15 cellular contexts compared by ENCODE assay signal in the genomic region with DNA sequence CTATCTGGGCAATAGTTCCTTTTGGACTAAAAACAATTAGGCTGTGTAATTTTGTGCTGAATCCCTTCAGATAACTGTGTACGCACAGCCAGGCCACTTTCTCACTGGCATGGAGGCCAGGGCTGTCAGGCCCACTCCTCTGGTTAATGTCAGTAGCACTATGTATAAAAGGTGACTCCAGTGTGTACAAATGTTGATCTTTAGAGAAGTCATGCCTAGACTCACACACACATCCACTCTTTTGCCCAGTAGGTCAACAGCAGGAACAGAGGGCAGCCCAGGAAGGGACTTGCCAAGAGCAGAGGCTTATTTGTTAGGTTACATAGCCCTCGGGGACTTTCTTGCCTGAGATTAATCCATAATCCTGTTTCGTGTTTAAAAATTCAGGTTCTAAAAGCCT.
DNase-seq lines count a peak whose midpoint lies in the region; ATAC-seq and TF ChIP-seq lines count a peak whose summit lies in the region.
"Had no signal": no experiment of that assay in that cellular context is flagged by ENCODE, and none has a peak within 500 bp of the region (broad histone marks: within the 10 kb centered on the region; RNA-seq: fewer than 3 reads in every experiment).

No MANE protein-coding gene starts in this region.

- H3K4me2 ChIP-seq in GM23338: no peak overlapping the region

- no peaks in the 10 kb centered on the region for H3K27me3 ChIP-seq in GM23338 (ENCODE audit: insufficient read depth)

- ATAC-seq in GM23338 (no peak), left cardiac atrium (peak; percentile 73 to 85), left lobe of liver (peak; percentile 59), HG03159 (IDR thresholded peaks at IDR 0.05; ENCODE audit: unreplicated experiment) (no peak)
- no peak for ATAC-seq in stimulated activated naive CD8-positive, alpha-beta T cell treated with anti-CD3 and anti-CD28 coated beads, Interleukin-15, Interleukin-2, amounts not matched to agents 100 U/mL and 50 U/mL, for 24 hours
- ATAC-seq: GM12878 had no signal

- peaks cover 5% of the 10 kb centered on the region for H3K4me1 Mint-ChIP-seq in GM23338
- H3K4me1 Mint-ChIP-seq: B cell had no signal

- no peak for DNase-seq in GM23338 (ENCODE audit: low spot score)
- DNase-seq in SK-N-DZ (ENCODE audit: low spot score): peak; percentile 28
- DNase-seq in left cardiac atrium: no peak
- no peak for DNase-seq in left lobe of liver (ENCODE audit: low spot score)
- no peak for DNase-seq in DMS 273 treated with DMSO at 0.1 percent for 48 hours (lab: John Stamatoyannopoulos, UW)
- no peak for DNase-seq in stimulated activated naive CD8-positive, alpha-beta T cell treated with anti-CD3 and anti-CD28 coated beads, Interleukin-15, Interleukin-2, amounts not matched to agents 100 U/mL and 50 U/mL, for 24 hours
- DNase-seq: C1 segment of cervical spinal cord; Calu3; CD4-positive, alpha-beta T cell; DMS79; GOT3; H9 had no signal

- H3K36me3 Mint-ChIP-seq in GM23338 (ENCODE audit: low read depth): no peaks in the 10 kb centered on the region

- no peaks in the 10 kb centered on the region for H3K79me2 ChIP-seq in GM23338 (replicated peaks; ENCODE audit: insufficient read depth)

- H2AFZ ChIP-seq in GM23338: no peak overlapping the region

- no peaks in the 10 kb centered on the region for H3K9me2 ChIP-seq in GM23338 (ENCODE audit: insufficient read depth)

- H3K36me3 ChIP-seq in GM23338 (ENCODE audit: insufficient read depth): no peaks in the 10 kb centered on the region

- H3K9me3 Mint-ChIP-seq in GM23338: no peaks in the 10 kb centered on the region
- H3K9me3 Mint-ChIP-seq: CD4-positive, alpha-beta T cell; H9 had no signal

- no peak for TF ChIP-seq CTCF in GM23338 (conservative IDR thresholded peaks at IDR 0.05; ENCODE audit: low read depth in 2 of 2)

- H3K4me3 Mint-ChIP-seq in GM23338: no peak overlapping the region
- H3K4me3 Mint-ChIP-seq: B cell; CD4-positive, alpha-beta T cell; H9 had no signal

- no peak overlapping the region for H3K27ac ChIP-seq in GM23338 (ENCODE audit: low read depth)

- peak overlapping the region; percentile 37; the same call in 1 of the 2 replicates for H3K27ac Mint-ChIP-seq in GM23338
- H3K27ac Mint-ChIP-seq: B cell; CD4-positive, alpha-beta T cell; H9 had no signal

- no peaks in the 10 kb centered on the region for H3F3A ChIP-seq in GM23338 (replicated peaks; ENCODE audit: low read depth)

- H4K20me1 ChIP-seq in GM23338 (replicated peaks; ENCODE audit: insufficient read depth): no peaks in the 10 kb centered on the region

- intact Hi-C loops in left cardiac atrium (cut with DNase I): no loop called here

- H3K4me1 ChIP-seq in GM23338 (ENCODE audit: insufficient read depth): no peaks in the 10 kb centered on the region

- H3K4me3 ChIP-seq in GM23338: no peak overlapping the region
- H3K4me3 ChIP-seq: GM12878 had no signal

- H3K27me3 Mint-ChIP-seq in GM23338 (ENCODE audit: insufficient read depth, low read depth, poor library complexity): peaks cover 5% of the 10 kb centered on the region
- H3K27me3 Mint-ChIP-seq: CD4-positive, alpha-beta T cell had no signal

TF ChIP-seq in GM23338, 12 proteins besides CTCF, POLR2A, EP300 and RAD21 (continues in another document):
- TF ChIP-seq POLR2AphosphoS5 (IDR thresholded peaks at IDR 0.05; ENCODE audit: low read depth): no peak
- TF ChIP-seq, protein P1, sequence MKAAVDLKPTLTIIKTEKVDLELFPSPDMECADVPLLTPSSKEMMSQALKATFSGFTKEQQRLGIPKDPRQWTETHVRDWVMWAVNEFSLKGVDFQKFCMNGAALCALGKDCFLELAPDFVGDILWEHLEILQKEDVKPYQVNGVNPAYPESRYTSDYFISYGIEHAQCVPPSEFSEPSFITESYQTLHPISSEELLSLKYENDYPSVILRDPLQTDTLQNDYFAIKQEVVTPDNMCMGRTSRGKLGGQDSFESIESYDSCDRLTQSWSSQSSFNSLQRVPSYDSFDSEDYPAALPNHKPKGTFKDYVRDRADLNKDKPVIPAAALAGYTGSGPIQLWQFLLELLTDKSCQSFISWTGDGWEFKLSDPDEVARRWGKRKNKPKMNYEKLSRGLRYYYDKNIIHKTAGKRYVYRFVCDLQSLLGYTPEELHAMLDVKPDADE (IDR thresholded peaks at IDR 0.05): no peak
- TF ChIP-seq EZH2 (IDR thresholded peaks at IDR 0.05; ENCODE audit: low read depth, unreplicated experiment): no peak
- no peak for TF ChIP-seq REST (IDR thresholded peaks at IDR 0.05; ENCODE audit: unreplicated experiment)
- TF ChIP-seq ZNF462 (CRISPR knock-in tag; IDR thresholded peaks at IDR 0.05): no peak
- TF ChIP-seq ZNF114 (CRISPR knock-in tag; IDR thresholded peaks at IDR 0.05): no peak

Comparison
In these comparisons a context has a peak if more than half of its experiments do, and no peak if none do; other contexts are left out.
1. ATAC-seq: peak in left cardiac atrium (2 of 2) and left lobe of liver (single experiment); none in GM23338 (single experiment), HG03159 (single experiment) and stimulated activated naive CD8-positive, alpha-beta T cell treated with anti-CD3 and anti-CD28 coated beads, Interleukin-15, Interleukin-2, amounts not matched to agents 100 U/mL and 50 U/mL, for 24 hours (single experiment).